ENCODE assay signal across 8 cellular contexts in the genomic region with DNA sequence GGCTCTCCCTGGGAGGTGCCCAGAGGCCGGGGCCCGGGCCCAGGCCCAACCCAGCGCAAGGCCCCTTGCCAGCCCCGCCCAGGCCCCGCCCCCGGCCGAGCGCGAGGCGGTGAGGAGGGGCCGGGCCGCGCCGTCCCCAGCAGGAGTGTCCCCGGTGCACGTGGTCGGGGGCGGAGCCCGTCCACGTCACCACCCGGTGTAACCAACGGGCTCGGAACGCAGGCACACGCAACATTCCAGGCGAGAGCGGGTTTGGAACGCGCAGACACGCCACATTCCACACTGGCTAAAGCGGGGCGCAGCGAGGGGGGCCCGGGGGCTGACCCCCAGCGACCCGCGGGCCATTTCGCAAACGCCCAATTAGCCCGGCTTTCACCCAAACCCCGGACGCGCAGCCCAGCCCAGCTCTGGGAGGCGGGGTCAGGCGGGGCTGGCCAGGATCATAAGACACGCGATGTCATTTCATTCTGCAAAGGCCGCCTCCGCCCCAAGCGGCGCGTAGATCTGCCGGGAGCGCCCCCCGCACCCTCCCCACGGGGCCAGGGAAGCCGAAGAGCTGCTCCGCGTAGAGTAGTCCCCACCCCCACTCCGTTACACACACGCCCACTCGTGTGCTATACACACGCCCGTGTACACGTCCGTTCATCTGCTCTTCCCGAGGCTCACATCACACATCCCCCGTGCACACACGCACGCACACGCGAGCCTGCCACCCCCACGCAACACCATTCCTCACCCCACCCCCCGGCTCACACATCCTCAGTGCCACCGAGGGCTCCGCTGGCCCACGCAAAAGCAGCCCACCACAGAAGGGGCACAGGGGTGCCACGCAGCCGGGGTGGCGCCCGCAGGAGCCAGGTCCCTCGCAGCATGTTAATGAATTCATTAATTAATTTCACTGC. TPM values are rescaled to one million over a fixed set of nuclear protein-coding genes. Genes with fewer than 3 reads are reported as not detected.
DNase-seq lines count a peak whose midpoint lies in the region; ATAC-seq lines count a peak whose summit lies in the region.

No MANE protein-coding gene starts in this region.

- peaks cover 20 to 39% of the 10 kb centered on the region in 2 donors for H3K4me1 Mint-ChIP-seq in natural killer cell treated with Interleukin-12 subunit alpha and Interleukin-12 subunit beta and Interleukin-15 and Interleukin-18, amount 100 ng/mL, for 72 hours (ENCODE audit: low read depth in 2 of 2)

- no peaks in the 10 kb centered on the region for H3K27me3 Mint-ChIP-seq in natural killer cell treated with Interleukin-12 subunit alpha and Interleukin-12 subunit beta and Interleukin-15 and Interleukin-18, amount 100 ng/mL, for 72 hours

- ATAC-seq in GM21576 (IDR thresholded peaks at IDR 0.05; ENCODE audit: unreplicated experiment): peak; percentile 34
- ATAC-seq in natural killer cell treated with Interleukin-12 subunit alpha and Interleukin-12 subunit beta and Interleukin-15 and Interleukin-18, amount 100 ng/mL, for 72 hours: peak; percentile 73 to 81

- no peaks in the 10 kb centered on the region for H3K36me3 Mint-ChIP-seq in natural killer cell treated with Interleukin-12 subunit alpha and Interleukin-12 subunit beta and Interleukin-15 and Interleukin-18, amount 100 ng/mL, for 72 hours

- in situ Hi-C loops in KBM-7 (cut with MboI; ENCODE audit: low pct_unique_long_range_greater_than_20kb, low sequenced_read_pairs): no loop called here

- H3K27ac Mint-ChIP-seq in natural killer cell treated with Interleukin-12 subunit alpha and Interleukin-12 subunit beta and Interleukin-15 and Interleukin-18, amount 100 ng/mL, for 72 hours: peak overlapping the region; percentile 95 to 97

- DNase-seq in DMS79 (lab: John Stamatoyannopoulos, UW) (peak; percentile 90), KBM-7 (peak; percentile 94), RPMI7951 (ENCODE audit: low read depth) (peak; percentile 91), fibroblast of peridontal ligament (ENCODE audit: extremely low read depth) (peak; percentile 96)
- peak; percentile 90 for DNase-seq in activated T-helper 9 cell treated with anti-CD3 and anti-CD28 coated beads, Interleukin-2, amount 50 U/mL, for 16 hours (ENCODE audit: low read depth)
- peak; percentile 96 for DNase-seq in natural killer cell treated with Interleukin-12 subunit alpha and Interleukin-12 subunit beta and Interleukin-15 and Interleukin-18, amount 100 ng/mL, for 72 hours (ENCODE audit: low spot score)
- peak; percentile 86 to 95 (median 90) for DNase-seq in stimulated activated naive CD4-positive, alpha-beta T cell (lab: John Stamatoyannopoulos, UW)

- no peaks in the 10 kb centered on the region for H3K9me3 Mint-ChIP-seq in natural killer cell treated with Interleukin-12 subunit alpha and Interleukin-12 subunit beta and Interleukin-15 and Interleukin-18, amount 100 ng/mL, for 72 hours

- H3K4me3 Mint-ChIP-seq in natural killer cell treated with Interleukin-12 subunit alpha and Interleukin-12 subunit beta and Interleukin-15 and Interleukin-18, amount 100 ng/mL, for 72 hours: peak overlapping the region; percentile 92

RNA-seq across cellular contexts. Expression of a gene that starts 1.0 kb away (rescaled TPM):
- 2.4 and 2.7 TPM in 2 replicates for total RNA-seq in RPMI7951 (2014; rRNA removed; shearing (Covaris generic))
- 10 to 100 TPM; 20.3 to 36.9 TPM for total RNA-seq in natural killer cell treated with Interleukin-12 subunit alpha and Interleukin-12 subunit beta and Interleukin-15 and Interleukin-18, amount 100 ng/mL, for 72 hours

Comparison
In these comparisons a context has a peak if more than half of its experiments do, and no peak if none do; other contexts are left out.
1. Peak in every context shown above with its lines: DNase-seq and ATAC-seq.